Comparison of ENCODE assay signal across 12 cellular contexts in the genomic region with DNA sequence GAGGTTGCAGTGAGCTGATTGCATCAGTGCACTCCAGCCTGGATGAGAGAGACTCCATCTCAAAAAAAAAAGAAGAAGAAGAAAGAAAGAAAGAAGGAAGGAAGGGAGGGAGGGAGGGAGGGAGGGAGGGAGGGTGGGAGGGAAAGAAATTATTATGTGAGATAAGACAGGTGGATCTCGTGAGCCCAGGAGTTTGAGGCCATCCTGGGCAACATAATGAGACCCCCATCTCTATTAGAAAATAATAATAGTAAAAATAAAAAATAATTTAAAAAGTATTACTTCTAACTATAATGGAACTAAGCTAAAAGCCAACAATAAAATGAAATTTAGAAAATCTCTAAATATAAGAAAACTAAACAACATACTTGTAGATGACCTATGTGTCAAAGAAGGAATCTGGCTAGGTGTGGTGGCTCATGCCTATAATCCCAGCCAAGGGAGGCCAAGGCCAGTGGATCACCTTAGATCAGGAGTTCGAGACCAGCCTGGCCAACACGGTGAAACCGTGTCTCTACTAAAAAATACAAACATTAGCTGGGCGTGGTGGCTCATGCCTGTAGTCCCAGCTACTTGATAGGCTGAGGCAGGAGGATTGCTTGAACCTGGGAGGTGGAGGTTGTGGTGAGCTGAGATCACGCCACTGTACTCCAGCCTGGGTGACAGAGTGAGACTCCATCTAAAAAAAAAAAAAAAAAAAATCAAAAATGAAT. TPM values are rescaled to one million over a fixed set of nuclear protein-coding genes. Genes with fewer than 3 reads are reported as not detected.
DNase-seq lines count a peak whose midpoint lies in the region; ATAC-seq, FAIRE-seq and TF ChIP-seq lines count a peak whose summit lies in the region.
"Not testable (repeated sequence)": the region's sequence is repeated elsewhere in the genome, so short reads cannot be mapped to it uniquely, and the experiment has no call there.
"Had no signal": no experiment of that assay in that cellular context is flagged by ENCODE, and none has a peak within 500 bp of the region (broad histone marks: within the 10 kb centered on the region; RNA-seq: fewer than 3 reads in every experiment).

No MANE protein-coding gene starts in this region.

- H3K27ac ChIP-seq in HepG2 (ENCODE audit: extremely low read length, insufficient read depth, low read length) (peak overlapping the region; percentile 95), right lobe of liver (peak overlapping the region; percentile 73 to 96 (median 89))

- H3K4me3 Mint-ChIP-seq in T-helper 17 cell; activated T-helper 17 cell treated with anti-CD3 and anti-CD28 coated beads, Interleukin-2, amount 50 U/mL, for 72 hours; dendritic cell treated with granulocyte-macrophage colony-stimulating factor and Interleukin-4, amounts not matched to agents 40 ng/mL and 50 ng/mL, for 4 days: not testable (repeated sequence)

- peaks cover 66% of the 10 kb centered on the region for H3K4me1 ChIP-seq in HepG2 (ENCODE audit: insufficient read depth, low read length)
- peaks cover 0 to 20% (median 7%) of the 10 kb centered on the region in 4 donors for H3K4me1 ChIP-seq in right lobe of liver

- DNase-seq in T-helper 17 cell; HepG2 (ENCODE audit: low spot score); right lobe of liver: not testable (repeated sequence)
- DNase-seq in sciatic nerve (ENCODE audit: low spot score), result peak; percentile 10

- H3K9me3 Mint-ChIP-seq in activated T-helper 17 cell treated with anti-CD3 and anti-CD28 coated beads, Interleukin-2, amount 50 U/mL, for 72 hours; dendritic cell treated with granulocyte-macrophage colony-stimulating factor and Interleukin-4, amounts not matched to agents 40 ng/mL and 50 ng/mL, for 4 days: not testable (repeated sequence)

- not testable (repeated sequence) for H3K36me3 ChIP-seq in HepG2 (replicated peaks in 1 of 2; ENCODE audit: control insufficient read depth in 1 of 2, insufficient read depth in 2 of 2, low read length in 2 of 2); right lobe of liver

- WGBS in HepG2 (ENCODE audit: low lambda C conversion rate), result 77% methylated on average over 6 of the region's 6 CpGs
- 20% methylated on average over 4 of the region's 6 CpGs for WGBS in right lobe of liver (ENCODE audit: insufficient coverage, low coverage, low lambda C conversion rate, missing lambda C conversion rate)

- H3K27me3 ChIP-seq in HepG2 (ENCODE audit: control insufficient read depth in 1 of 2, insufficient read depth in 2 of 2, low read length in 2 of 2); right lobe of liver: not testable (repeated sequence)

- BruUV-seq in HepG2 (replicated peaks; lab: Mats Ljungman, UMichigan), result not testable (repeated sequence)

- FAIRE-seq in HepG2 (lab: Jason Lieb, UNC), result not testable (repeated sequence)

- ATAC-seq in T-helper 17 cell; activated T-helper 17 cell treated with anti-CD3 and anti-CD28 coated beads, Interleukin-2, amount 50 U/mL, for 72 hours (replicated peaks); HepG2; sciatic nerve: not testable (repeated sequence)
- ATAC-seq in right lobe of liver, result peak in 3 of 4 donors; percentile 16 to 54 (median 41)

- TF ChIP-seq RAD21 in HepG2 (CRISPR knock-in tag; IDR thresholded peaks at IDR 0.05), result not testable (repeated sequence)

- not testable (repeated sequence) for H3K9me3 ChIP-seq in T-helper 17 cell (ENCODE audit: control insufficient read depth, low read length, poor library complexity, severe bottlenecking); HepG2 (ENCODE audit: low read length); right lobe of liver

- in situ Hi-C loops in HepG2 (cut with HindIII; ENCODE audit: extremely low pct_ligation_motif_present, low pct_unique_long_range_greater_than_20kb), result not testable (repeated sequence)

- intact Hi-C loops in dendritic cell treated with granulocyte-macrophage colony-stimulating factor and Interleukin-4, amounts not matched to agents 40 ng/mL and 50 ng/mL, for 4 days (cut with micrococcal nuclease); HepG2 (cut with micrococcal nuclease; ENCODE audit: unreplicated experiment); right lobe of liver (cut with DNase I); sciatic nerve (cut with DNase I): not testable (repeated sequence)

- not testable (repeated sequence) for TF ChIP-seq EP300 in HepG2 (IDR thresholded peaks at IDR 0.05; ENCODE audit: low read depth in 2 of 2, low read length in 2 of 2); HepG2 (CRISPR knock-in tag; IDR thresholded peaks at IDR 0.05; ENCODE audit: borderline replicate concordance)

- not testable (repeated sequence) for TF ChIP-seq POLR2A in HepG2 (IDR thresholded peaks at IDR 0.05; ENCODE audit: insufficient read depth in 1 of 2, low read depth in 2 of 2, low read length in 2 of 2)
- TF ChIP-seq POLR2A in right lobe of liver (IDR thresholded peaks at IDR 0.05), result peak; percentile 63

- POLR2A ChIA-PET in HepG2 (lab: Yijun Ruan, JAX), result interaction anchor here (1.0 to 4.0 kb wide), 3 partner anchors 12 to 111 kb away, joined by 3 to 16 read pairs (median 7); partner anchors contain the start of gene ECH1

- H3K4me2 ChIP-seq in HepG2 (ENCODE audit: low read depth, low read length), result peak overlapping the region; percentile 84

- H3K79me2 ChIP-seq in HepG2 (ENCODE audit: insufficient read depth, low read length), result peaks cover 15% of the 10 kb centered on the region

- not testable (repeated sequence) for H3K27me3 Mint-ChIP-seq in T-helper 17 cell; activated T-helper 17 cell treated with anti-CD3 and anti-CD28 coated beads, Interleukin-2, amount 50 U/mL, for 72 hours; dendritic cell treated with granulocyte-macrophage colony-stimulating factor and Interleukin-4, amounts not matched to agents 40 ng/mL and 50 ng/mL, for 4 days

- peak overlapping the region; percentile 64; the same call in 1 of the 2 replicates for H3K9ac ChIP-seq in HepG2 (ENCODE audit: insufficient read depth, low read depth, low read length)

- not testable (repeated sequence) for TF ChIP-seq CTCF in HepG2 (CRISPR knock-in tag; IDR thresholded peaks at IDR 0.05); right lobe of liver (IDR thresholded peaks at IDR 0.05)

- peak overlapping the region in 1 of 3 experiments; percentile 10; a peak in 1 of 6 replicates for H3K4me3 ChIP-seq in HepG2 (replicated peaks in 1 of 3; ENCODE audit: insufficient read depth in 1 of 3, low read depth in 2 of 3, low read length in 3 of 3)
- H3K4me3 ChIP-seq in right lobe of liver, result peak overlapping the region in 1 of 3 donors; percentile 37

- peak overlapping the region; percentile 68 for H3K27ac Mint-ChIP-seq in T-helper 17 cell
- H3K27ac Mint-ChIP-seq in activated T-helper 17 cell treated with anti-CD3 and anti-CD28 coated beads, Interleukin-2, amount 50 U/mL, for 72 hours, result peak overlapping the region; percentile 65
- H3K27ac Mint-ChIP-seq in dendritic cell treated with granulocyte-macrophage colony-stimulating factor and Interleukin-4, amounts not matched to agents 40 ng/mL and 50 ng/mL, for 4 days, result peak overlapping the region; percentile 48

- H3K4me1 Mint-ChIP-seq in T-helper 17 cell; activated T-helper 17 cell treated with anti-CD3 and anti-CD28 coated beads, Interleukin-2, amount 50 U/mL, for 72 hours: not testable (repeated sequence)
- H3K4me1 Mint-ChIP-seq in dendritic cell treated with granulocyte-macrophage colony-stimulating factor and Interleukin-4, amounts not matched to agents 40 ng/mL and 50 ng/mL, for 4 days (ENCODE audit: low read depth), result peaks cover 18% of the 10 kb centered on the region

- not testable (repeated sequence) for H2AFZ ChIP-seq in HepG2 (ENCODE audit: low read length)

- H4K20me1 ChIP-seq in HepG2 (ENCODE audit: insufficient read depth, low read length), result not testable (repeated sequence)

- CTCF ChIA-PET in HepG2 (lab: Yijun Ruan, JAX; ENCODE audit: low intra/inter-chr PET ratio, low total read pairs), result not testable (repeated sequence)

- not testable (repeated sequence) for H3K36me3 Mint-ChIP-seq in T-helper 17 cell (ENCODE audit: low read depth); activated T-helper 17 cell treated with anti-CD3 and anti-CD28 coated beads, Interleukin-2, amount 50 U/mL, for 72 hours (ENCODE audit: low read depth); dendritic cell treated with granulocyte-macrophage colony-stimulating factor and Interleukin-4, amounts not matched to agents 40 ng/mL and 50 ng/mL, for 4 days (ENCODE audit: low read depth)

RNA-seq across cellular contexts. Expression of gene LGALS7, which starts 12.4 kb away (rescaled TPM):
- total RNA-seq in T-helper 17 cell, result not detected
- total RNA-seq in activated T-helper 17 cell treated with anti-CD3 and anti-CD28 coated beads, Interleukin-2, amount 50 U/mL, for 72 hours, result not detected
- not detected in 2 replicates for total RNA-seq in HepG2 (2016; rRNA removed; fragmentation: Illumina TruSeq; extraction: Trizol)
- not detected in 2 replicates for total RNA-seq in HepG2 (2016; cell fraction: cytosol; rRNA removed; fragmentation: Illumina TruSeq; extraction: Trizol; ENCODE audit: low read depth)
- not detected in 2 replicates for total RNA-seq in HepG2 (2016; cell fraction: insoluble cytoplasmic fraction; rRNA removed; fragmentation: Illumina TruSeq; extraction: Trizol)
- total RNA-seq in HepG2 (2016; cell fraction: membrane; rRNA removed; fragmentation: Illumina TruSeq; extraction: Trizol), result 0.93 TPM in 1 of 2 replicates, not detected in the other
- total RNA-seq in HepG2 (2016; cell fraction: nucleus; rRNA removed; fragmentation: Illumina TruSeq; extraction: Trizol), result not detected in 2 replicates
- polyA plus RNA-seq in HepG2 (2011; rRNA removed), result 0.73 and 0.85 TPM in 2 replicates
- polyA plus RNA-seq in HepG2 (2011; cell fraction: cytosol; rRNA removed), result 1.6 and 1.9 TPM in 2 replicates
- polyA plus RNA-seq in HepG2 (2011; cell fraction: nucleus; rRNA removed), result 1.7 and 2.4 TPM in 2 replicates
- polyA plus RNA-seq in HepG2 (2012), result 0.35 TPM in 1 of 2 replicates, not detected in the other
- not detected in 2 replicates for polyA plus RNA-seq in HepG2 (2016; cell fraction: cytosol; fragmentation: Illumina TruSeq; extraction: Trizol; ENCODE audit: low read depth)
- polyA plus RNA-seq in HepG2 (2016; cell fraction: insoluble cytoplasmic fraction; fragmentation: Illumina TruSeq; extraction: Trizol; ENCODE audit: low read depth), result not detected in 2 replicates
- polyA plus RNA-seq in HepG2 (2016; cell fraction: membrane; fragmentation: Illumina TruSeq; extraction: Trizol; ENCODE audit: low read depth), result 0.63 TPM in 1 of 2 replicates, not detected in the other
- not detected in 2 replicates for polyA plus RNA-seq in HepG2 (2016; cell fraction: nucleus; fragmentation: Illumina TruSeq; extraction: Trizol; ENCODE audit: insufficient read depth, low read depth)
- 0.58 TPM in 1 of 2 replicates, not detected in the other for polyA minus RNA-seq in HepG2 (2011; rRNA and poly(A)+ RNA removed; ENCODE audit: low replicate concordance)
- not detected in 2 replicates for polyA minus RNA-seq in HepG2 (2011; cell fraction: cytosol; rRNA and poly(A)+ RNA removed)
- 0.99 TPM in 1 of 2 replicates, not detected in the other for polyA minus RNA-seq in HepG2 (2011; cell fraction: nucleus; rRNA and poly(A)+ RNA removed)
- total RNA-seq in right lobe of liver, result not detected
- total RNA-seq in sciatic nerve, result not detected
- total RNA-seq: A673; CD4-positive, alpha-beta memory T cell; CD4-positive, CD25-positive, alpha-beta regulatory T cell; CD8-positive, alpha-beta memory T cell had no signal
- polyA plus RNA-seq: AG04450; CD14-positive monocyte; CD4-positive, alpha-beta memory T cell; CD4-positive, CD25-positive, alpha-beta regulatory T cell; CD8-positive, alpha-beta memory T cell had no signal

RNA-seq across cellular contexts. Expression of gene CAPN12, which starts 16.7 kb away (rescaled TPM):
- total RNA-seq in T-helper 17 cell (1 to 10 TPM; 6.8 to 9.0 TPM), HepG2 (2016; rRNA removed; fragmentation: Illumina TruSeq; extraction: Trizol) (0.62 and 1.6 TPM in 2 replicates), right lobe of liver (10 to 100 TPM in 3 of 6 experiments, 1 to 10 TPM in 3; 2.2 to 45.3 (median 16.3) TPM), sciatic nerve (5.6 TPM)
- 10 to 100 TPM in 1 of 2 donors, 1 to 10 TPM in 1; 3.8 to 75.3 TPM for total RNA-seq in activated T-helper 17 cell treated with anti-CD3 and anti-CD28 coated beads, Interleukin-2, amount 50 U/mL, for 72 hours
- 1.0 and 1.2 TPM in 2 replicates for total RNA-seq in HepG2 (2016; cell fraction: cytosol; rRNA removed; fragmentation: Illumina TruSeq; extraction: Trizol; ENCODE audit: low read depth)
- 0.30 and 1.3 TPM in 2 replicates for total RNA-seq in HepG2 (2016; cell fraction: insoluble cytoplasmic fraction; rRNA removed; fragmentation: Illumina TruSeq; extraction: Trizol)
- total RNA-seq in HepG2 (2016; cell fraction: membrane; rRNA removed; fragmentation: Illumina TruSeq; extraction: Trizol), result 0.49 and 0.59 TPM in 2 replicates
- total RNA-seq in HepG2 (2016; cell fraction: nucleus; rRNA removed; fragmentation: Illumina TruSeq; extraction: Trizol), result 2.3 and 2.9 TPM in 2 replicates
- polyA plus RNA-seq in HepG2 (2011; rRNA removed), result 13.6 and 20.4 TPM in 2 replicates
- polyA plus RNA-seq in HepG2 (2011; cell fraction: cytosol; rRNA removed), result 3.4 and 3.8 TPM in 2 replicates
- 230 and 249 TPM in 2 replicates for polyA plus RNA-seq in HepG2 (2011; cell fraction: nucleus; rRNA removed)
- 8.4 and 11.4 TPM in 2 replicates for polyA plus RNA-seq in HepG2 (2012)
- 0.35 and 0.73 TPM in 2 replicates for polyA plus RNA-seq in HepG2 (2016; cell fraction: cytosol; fragmentation: Illumina TruSeq; extraction: Trizol; ENCODE audit: low read depth)
- 0.66 and 0.96 TPM in 2 replicates for polyA plus RNA-seq in HepG2 (2016; cell fraction: insoluble cytoplasmic fraction; fragmentation: Illumina TruSeq; extraction: Trizol; ENCODE audit: low read depth)
- polyA plus RNA-seq in HepG2 (2016; cell fraction: membrane; fragmentation: Illumina TruSeq; extraction: Trizol; ENCODE audit: low read depth), result 0.66 and 0.81 TPM in 2 replicates
- polyA plus RNA-seq in HepG2 (2016; cell fraction: nucleus; fragmentation: Illumina TruSeq; extraction: Trizol; ENCODE audit: insufficient read depth, low read depth), result 16.2 and 18.9 TPM in 2 replicates
- polyA minus RNA-seq in HepG2 (2011; rRNA and poly(A)+ RNA removed; ENCODE audit: low replicate concordance), result 4.4 TPM in 1 of 2 replicates, not detected in the other
- 0.69 and 2.0 TPM in 2 replicates for polyA minus RNA-seq in HepG2 (2011; cell fraction: cytosol; rRNA and poly(A)+ RNA removed)
- polyA minus RNA-seq in HepG2 (2011; cell fraction: nucleus; rRNA and poly(A)+ RNA removed), result 10.0 and 11.6 TPM in 2 replicates
- polyA plus RNA-seq: CD14-positive monocyte had no signal

RNA-seq across cellular contexts. Expression of gene LGALS7B, which starts 28.0 kb away (rescaled TPM):
- total RNA-seq in T-helper 17 cell (not detected), HepG2 (2016; rRNA removed; fragmentation: Illumina TruSeq; extraction: Trizol) (0.73 and 1.7 TPM in 2 replicates), right lobe of liver (not detected), sciatic nerve (not detected)
- total RNA-seq in activated T-helper 17 cell treated with anti-CD3 and anti-CD28 coated beads, Interleukin-2, amount 50 U/mL, for 72 hours, result not detected
- not detected in 2 replicates for total RNA-seq in HepG2 (2016; cell fraction: cytosol; rRNA removed; fragmentation: Illumina TruSeq; extraction: Trizol; ENCODE audit: low read depth)
- total RNA-seq in HepG2 (2016; cell fraction: insoluble cytoplasmic fraction; rRNA removed; fragmentation: Illumina TruSeq; extraction: Trizol), result 0.80 and 2.9 TPM in 2 replicates
- total RNA-seq in HepG2 (2016; cell fraction: membrane; rRNA removed; fragmentation: Illumina TruSeq; extraction: Trizol), result 0.77 TPM in 1 of 2 replicates, not detected in the other
- total RNA-seq in HepG2 (2016; cell fraction: nucleus; rRNA removed; fragmentation: Illumina TruSeq; extraction: Trizol), result not detected in 2 replicates
- 2.1 and 4.0 TPM in 2 replicates for polyA plus RNA-seq in HepG2 (2011; rRNA removed)
- polyA plus RNA-seq in HepG2 (2011; cell fraction: cytosol; rRNA removed), result 4.6 and 7.7 TPM in 2 replicates
- polyA plus RNA-seq in HepG2 (2011; cell fraction: nucleus; rRNA removed), result 2.3 and 3.2 TPM in 2 replicates
- 1.6 and 3.8 TPM in 2 replicates for polyA plus RNA-seq in HepG2 (2012)
- polyA plus RNA-seq in HepG2 (2016; cell fraction: cytosol; fragmentation: Illumina TruSeq; extraction: Trizol; ENCODE audit: low read depth), result 0.27 and 0.35 TPM in 2 replicates
- polyA plus RNA-seq in HepG2 (2016; cell fraction: insoluble cytoplasmic fraction; fragmentation: Illumina TruSeq; extraction: Trizol; ENCODE audit: low read depth), result 1.1 and 1.9 TPM in 2 replicates
- 0.50 TPM in 1 of 2 replicates, not detected in the other for polyA plus RNA-seq in HepG2 (2016; cell fraction: membrane; fragmentation: Illumina TruSeq; extraction: Trizol; ENCODE audit: low read depth)
- 2.2 TPM in 1 of 2 replicates, not detected in the other for polyA plus RNA-seq in HepG2 (2016; cell fraction: nucleus; fragmentation: Illumina TruSeq; extraction: Trizol; ENCODE audit: insufficient read depth, low read depth)
- 0.37 TPM in 1 of 2 replicates, not detected in the other for polyA minus RNA-seq in HepG2 (2011; rRNA and poly(A)+ RNA removed; ENCODE audit: low replicate concordance)
- 2.1 TPM in 1 of 2 replicates, not detected in the other for polyA minus RNA-seq in HepG2 (2011; cell fraction: cytosol; rRNA and poly(A)+ RNA removed)
- polyA minus RNA-seq in HepG2 (2011; cell fraction: nucleus; rRNA and poly(A)+ RNA removed), result not detected in 2 replicates
- total RNA-seq: A673; CD4-positive, alpha-beta memory T cell; CD4-positive, CD25-positive, alpha-beta regulatory T cell; CD8-positive, alpha-beta memory T cell had no signal
- polyA plus RNA-seq: AG04450; CD14-positive monocyte; CD4-positive, alpha-beta memory T cell; CD4-positive, CD25-positive, alpha-beta regulatory T cell; CD8-positive, alpha-beta memory T cell had no signal

RNA-seq across cellular contexts. Expression of gene LGALS4, which starts 51.8 kb away (rescaled TPM):
- 1 to 10 TPM; 1.7 to 2.4 TPM for total RNA-seq in T-helper 17 cell
- 1 to 10 TPM; 1.2 to 1.7 TPM for total RNA-seq in activated T-helper 17 cell treated with anti-CD3 and anti-CD28 coated beads, Interleukin-2, amount 50 U/mL, for 72 hours
- 0.24 and 0.32 TPM in 2 replicates for total RNA-seq in HepG2 (2016; rRNA removed; fragmentation: Illumina TruSeq; extraction: Trizol)
- total RNA-seq in HepG2 (2016; cell fraction: cytosol; rRNA removed; fragmentation: Illumina TruSeq; extraction: Trizol; ENCODE audit: low read depth), result not detected in 2 replicates
- total RNA-seq in HepG2 (2016; cell fraction: insoluble cytoplasmic fraction; rRNA removed; fragmentation: Illumina TruSeq; extraction: Trizol), result 0.39 TPM in 1 of 2 replicates, not detected in the other
- 0.31 TPM in 1 of 2 replicates, not detected in the other for total RNA-seq in HepG2 (2016; cell fraction: membrane; rRNA removed; fragmentation: Illumina TruSeq; extraction: Trizol)
- 0.28 and 0.41 TPM in 2 replicates for total RNA-seq in HepG2 (2016; cell fraction: nucleus; rRNA removed; fragmentation: Illumina TruSeq; extraction: Trizol)
- polyA plus RNA-seq in HepG2 (2011; rRNA removed), result 0.48 and 0.71 TPM in 2 replicates
- polyA plus RNA-seq in HepG2 (2011; cell fraction: cytosol; rRNA removed), result 0.26 and 0.30 TPM in 2 replicates
- 2.4 and 2.9 TPM in 2 replicates for polyA plus RNA-seq in HepG2 (2011; cell fraction: nucleus; rRNA removed)
- 0.59 and 0.87 TPM in 2 replicates for polyA plus RNA-seq in HepG2 (2012)
- 0.17 TPM in 1 of 2 replicates, not detected in the other for polyA plus RNA-seq in HepG2 (2016; cell fraction: cytosol; fragmentation: Illumina TruSeq; extraction: Trizol; ENCODE audit: low read depth)
- polyA plus RNA-seq in HepG2 (2016; cell fraction: insoluble cytoplasmic fraction; fragmentation: Illumina TruSeq; extraction: Trizol; ENCODE audit: low read depth), result not detected in 2 replicates
- 0.26 TPM in 1 of 2 replicates, not detected in the other for polyA plus RNA-seq in HepG2 (2016; cell fraction: membrane; fragmentation: Illumina TruSeq; extraction: Trizol; ENCODE audit: low read depth)
- 2.4 TPM in 1 of 2 replicates, not detected in the other for polyA plus RNA-seq in HepG2 (2016; cell fraction: nucleus; fragmentation: Illumina TruSeq; extraction: Trizol; ENCODE audit: insufficient read depth, low read depth)
- polyA minus RNA-seq in HepG2 (2011; rRNA and poly(A)+ RNA removed; ENCODE audit: low replicate concordance), result 0.42 and 0.68 TPM in 2 replicates
- not detected in 2 replicates for polyA minus RNA-seq in HepG2 (2011; cell fraction: cytosol; rRNA and poly(A)+ RNA removed)
- polyA minus RNA-seq in HepG2 (2011; cell fraction: nucleus; rRNA and poly(A)+ RNA removed), result 0.90 and 3.0 TPM in 2 replicates
- 100 to 1,000 TPM in 5 of 6 experiments, 10 to 100 TPM in 1; 21.0 to 376 (median 186) TPM for total RNA-seq in right lobe of liver
- total RNA-seq in sciatic nerve, result 1.3 TPM
- polyA plus RNA-seq: CD14-positive monocyte; CD4-positive, alpha-beta memory T cell had no signal
